Comparison of ENCODE assay signal across 11 cellular contexts in genomic region chr3:182484682-182485081, GRCh38.
"Had no signal": no experiment of that assay in that cellular context is flagged by ENCODE, and none has a peak within 500 bp of the region (broad histone marks: within the 10 kb centered on the region; RNA-seq: fewer than 3 reads in every experiment).

No MANE protein-coding gene starts in this region.

- H3K27me3 ChIP-seq: breast epithelium, stomach had no signal

- ATAC-seq: activated CD8-positive, alpha-beta T cell treated with anti-CD3 and anti-CD28 coated beads for 36 hours; activated T-cell treated with anti-CD3 and anti-CD28 coated beads, Interleukin-2, amount 50 U/mL, for 72 hours had no signal

- DNase-seq: activated CD8-positive, alpha-beta memory T cell treated with anti-CD3 and anti-CD28 coated beads, Interleukin-2, amount 50 U/mL, for 4 hours; activated CD8-positive, alpha-beta T cell treated with anti-CD3 and anti-CD28 coated beads for 36 hours; activated gamma-delta T cell treated with Interleukin-2 at 50 U/mL for 16 hours; activated naive CD8-positive, alpha-beta T cell treated with anti-CD3 and anti-CD28 coated beads, Interleukin-2, amount 10 ng/mL, durations not matched to agents 7 days and 5 days; activated T-cell treated with anti-CD3 and anti-CD28 coated beads, Interleukin-2, amount 50 U/mL, for 72 hours; anterior cingulate cortex; dermis blood vessel endothelial cell; hippocampal formation; stomach had no signal

- H3K36me3 ChIP-seq: breast epithelium, stomach, thoracic aorta had no signal

- H3K4me1 ChIP-seq: breast epithelium had no signal

- H3K9me3 ChIP-seq: breast epithelium, stomach, thoracic aorta had no signal

- H3K4me3 ChIP-seq: breast epithelium, stomach, thoracic aorta had no signal

- H3K27ac ChIP-seq: breast epithelium, stomach, thoracic aorta had no signal
